8 cellular contexts compared by ENCODE assay signal in genomic region chr17:18816489-18817371, GRCh38. TPM values are rescaled to one million over a fixed set of nuclear protein-coding genes. Genes with fewer than 3 reads are reported as not detected.
DNase-seq lines count a peak whose midpoint lies in the region; TF ChIP-seq lines count a peak whose summit lies in the region.
"Not testable (repeated sequence)": the region's sequence is repeated elsewhere in the genome, so short reads cannot be mapped to it uniquely, and the experiment has no call there.

No MANE protein-coding gene starts in this region.

- H3K4me2 ChIP-seq in SK-N-SH: not testable (repeated sequence)

- not testable (repeated sequence) for H3F3A ChIP-seq in SK-N-SH (replicated peaks; ENCODE audit: insufficient read depth)

- not testable (repeated sequence) for H3K27me3 ChIP-seq in SK-N-SH (ENCODE audit: insufficient read depth); esophagus squamous epithelium

- DNase-seq in CD1c-positive myeloid dendritic cell (ENCODE audit: extremely low spot score) (peak; percentile 70), H4 (ENCODE audit: low spot score) (peak; percentile 69), NCI-H2029 treated with DMSO at 0.1 percent for 48 hours (lab: John Stamatoyannopoulos, UW) (peak; percentile 8), SK-N-SH (peak; percentile 37), lung microvascular endothelial cell (ENCODE audit: low read depth in 2 of 2) (peak; percentile 80 to 83)
- DNase-seq in activated gamma-delta T cell treated with anti-CD3 and anti-CD28 coated beads, Interleukin-2, amount 50 U/mL, for 16 hours (ENCODE audit: low read depth): peak; percentile 14
- DNase-seq in esophagus squamous epithelium (lab: John Stamatoyannopoulos, UW): not testable (repeated sequence)
- DNase-seq in stimulated activated CD4-positive, alpha-beta T cell treated with anti-CD3 and anti-CD28 coated beads, Interleukin-1b, Interleukin-23, amount 100 ng/mL, for 24 hours (ENCODE audit: low read depth in 4 of 4, low spot score in 1 of 4): peak in 3 of 4 experiments; percentile 11 to 23 (median 13)

- not testable (repeated sequence) for H3K9ac ChIP-seq in SK-N-SH

- not testable (repeated sequence) for H3K9me2 ChIP-seq in SK-N-SH

- TF ChIP-seq CTCF in SK-N-SH (IDR thresholded peaks at IDR 0.05) (peak; percentile 80), esophagus squamous epithelium (IDR thresholded peaks at IDR 0.05) (peak; percentile 30 to 68 (median 56))

- H3K36me3 ChIP-seq in SK-N-SH (replicated peaks in 1 of 2; ENCODE audit: control insufficient read depth in 1 of 2, insufficient read depth in 2 of 2, low read length in 1 of 2); esophagus squamous epithelium: not testable (repeated sequence)

- peak; percentile 64 for TF ChIP-seq RAD21 in SK-N-SH (IDR thresholded peaks at IDR 0.05; ENCODE audit: low read length)

- H2AFZ ChIP-seq in SK-N-SH (ENCODE audit: low read depth): 0 out of 2 replicates have a peak overlapping the region, but pooled peaks have one; percentile 22

- TF ChIP-seq EP300 in SK-N-SH (IDR thresholded peaks at IDR 0.05; ENCODE audit: borderline replicate concordance in 1 of 2, low read depth in 1 of 2, low read length in 1 of 2): not testable (repeated sequence)

- H4K20me1 ChIP-seq in SK-N-SH (ENCODE audit: insufficient read depth): not testable (repeated sequence)

- H3K9me3 ChIP-seq in SK-N-SH, esophagus squamous epithelium: not testable (repeated sequence)

- not testable (repeated sequence) for H3K4me3 ChIP-seq in SK-N-SH (ENCODE audit: low read depth in 2 of 2, low read length in 1 of 2); esophagus squamous epithelium

- POLR2A ChIA-PET in SK-N-SH (lab: Yijun Ruan, JAX): not testable (repeated sequence)

- intact Hi-C loops in esophagus squamous epithelium (cut with DNase I): not testable (repeated sequence)

- not testable (repeated sequence) for TF ChIP-seq POLR2A in esophagus squamous epithelium (IDR thresholded peaks at IDR 0.05)

- not testable (repeated sequence) for H3K4me1 ChIP-seq in SK-N-SH (ENCODE audit: control insufficient read depth in 1 of 2, insufficient read depth in 2 of 2, low read depth in 1 of 2, low read length in 1 of 2); esophagus squamous epithelium

- not testable (repeated sequence) for H3K79me2 ChIP-seq in SK-N-SH (ENCODE audit: insufficient read depth)

- WGBS in SK-N-SH (ENCODE audit: low lambda C conversion rate): 41% methylated on average over 8 of the region's 9 CpGs
- WGBS in esophagus squamous epithelium, 2 donors: 34 to 41% methylated on average over 7 to 8 of the region's 9 CpGs

- CTCF ChIA-PET in SK-N-SH (lab: Yijun Ruan, JAX): interaction anchor here (1.0 to 1.1 kb wide), 2 partner anchors 144 to 188 kb away, joined by 3 to 4 read pairs; partner anchors contain the start of gene FAM83G

- not testable (repeated sequence) for H3K27ac ChIP-seq in SK-N-SH (ENCODE audit: low read depth in 2 of 2, low read length in 1 of 2); esophagus squamous epithelium

TF ChIP-seq in SK-N-SH, 30 proteins besides CTCF, POLR2A, EP300 and RAD21:
- TF ChIP-seq SMC3 (IDR thresholded peaks at IDR 0.05; ENCODE audit: low read depth, low read length): peak; percentile 37

RNA-seq across cellular contexts. Expression of gene TVP23B, which starts 35.7 kb away (rescaled TPM):
- total RNA-seq in H4 (2014; rRNA removed; shearing (Covaris generic)): 67.6 and 69.2 TPM in 2 replicates
- 22.9 and 29.3 TPM in 2 replicates for polyA plus RNA-seq in SK-N-SH (2012; rRNA removed)
- 37.5 and 53.3 TPM in 2 replicates for polyA plus RNA-seq in SK-N-SH (2012; cell fraction: cytosol; rRNA removed)
- polyA plus RNA-seq in SK-N-SH (2012; cell fraction: nucleus; rRNA removed): 4.9 and 16.0 TPM in 2 replicates
- total RNA-seq in esophagus squamous epithelium: 10 to 100 TPM; 52.0 to 73.1 (median 57.9) TPM
- 29.9 and 38.1 TPM in 2 replicates for total RNA-seq in lung microvascular endothelial cell

RNA-seq across cellular contexts. Expression of gene PRPSAP2, which starts 41.2 kb away (rescaled TPM):
- total RNA-seq in H4 (2014; rRNA removed; shearing (Covaris generic)): 48.3 and 56.7 TPM in 2 replicates
- polyA plus RNA-seq in SK-N-SH (2012; rRNA removed): 27.6 and 36.6 TPM in 2 replicates
- polyA plus RNA-seq in SK-N-SH (2012; cell fraction: cytosol; rRNA removed): 35.6 and 36.2 TPM in 2 replicates
- 22.0 and 34.2 TPM in 2 replicates for polyA plus RNA-seq in SK-N-SH (2012; cell fraction: nucleus; rRNA removed)
- total RNA-seq in esophagus squamous epithelium: 10 to 100 TPM; 26.5 to 33.2 (median 28.6) TPM
- total RNA-seq in lung microvascular endothelial cell: 32.5 and 44.8 TPM in 2 replicates
